In the genomic region with DNA sequence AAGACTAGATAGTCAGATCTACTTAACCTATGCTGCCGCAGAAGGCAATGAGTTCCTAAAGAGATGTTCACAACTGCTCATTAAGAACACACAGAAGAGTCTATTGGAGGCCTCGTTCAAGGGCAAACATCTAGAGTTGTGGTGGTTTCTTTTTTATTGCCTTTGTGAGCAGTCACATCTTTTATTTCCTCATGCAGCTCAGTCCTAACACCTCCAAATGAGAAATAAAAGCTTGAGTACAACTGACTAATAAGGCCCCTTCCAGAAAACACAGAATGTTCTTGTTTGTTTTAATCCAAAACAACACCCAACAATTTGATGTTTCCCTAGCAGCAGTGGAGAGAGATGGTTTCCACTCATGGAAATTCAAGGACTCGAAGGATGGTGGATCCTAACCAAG, we compare ENCODE assay signal across 1 cellular context.
TF ChIP-seq lines count a peak whose summit lies in the region.

No MANE protein-coding gene starts in this region.

TF ChIP-seq in K562, 482 proteins besides CTCF, POLR2A, EP300 and RAD21 (continued from another document):
- TF ChIP-seq, protein P1, sequence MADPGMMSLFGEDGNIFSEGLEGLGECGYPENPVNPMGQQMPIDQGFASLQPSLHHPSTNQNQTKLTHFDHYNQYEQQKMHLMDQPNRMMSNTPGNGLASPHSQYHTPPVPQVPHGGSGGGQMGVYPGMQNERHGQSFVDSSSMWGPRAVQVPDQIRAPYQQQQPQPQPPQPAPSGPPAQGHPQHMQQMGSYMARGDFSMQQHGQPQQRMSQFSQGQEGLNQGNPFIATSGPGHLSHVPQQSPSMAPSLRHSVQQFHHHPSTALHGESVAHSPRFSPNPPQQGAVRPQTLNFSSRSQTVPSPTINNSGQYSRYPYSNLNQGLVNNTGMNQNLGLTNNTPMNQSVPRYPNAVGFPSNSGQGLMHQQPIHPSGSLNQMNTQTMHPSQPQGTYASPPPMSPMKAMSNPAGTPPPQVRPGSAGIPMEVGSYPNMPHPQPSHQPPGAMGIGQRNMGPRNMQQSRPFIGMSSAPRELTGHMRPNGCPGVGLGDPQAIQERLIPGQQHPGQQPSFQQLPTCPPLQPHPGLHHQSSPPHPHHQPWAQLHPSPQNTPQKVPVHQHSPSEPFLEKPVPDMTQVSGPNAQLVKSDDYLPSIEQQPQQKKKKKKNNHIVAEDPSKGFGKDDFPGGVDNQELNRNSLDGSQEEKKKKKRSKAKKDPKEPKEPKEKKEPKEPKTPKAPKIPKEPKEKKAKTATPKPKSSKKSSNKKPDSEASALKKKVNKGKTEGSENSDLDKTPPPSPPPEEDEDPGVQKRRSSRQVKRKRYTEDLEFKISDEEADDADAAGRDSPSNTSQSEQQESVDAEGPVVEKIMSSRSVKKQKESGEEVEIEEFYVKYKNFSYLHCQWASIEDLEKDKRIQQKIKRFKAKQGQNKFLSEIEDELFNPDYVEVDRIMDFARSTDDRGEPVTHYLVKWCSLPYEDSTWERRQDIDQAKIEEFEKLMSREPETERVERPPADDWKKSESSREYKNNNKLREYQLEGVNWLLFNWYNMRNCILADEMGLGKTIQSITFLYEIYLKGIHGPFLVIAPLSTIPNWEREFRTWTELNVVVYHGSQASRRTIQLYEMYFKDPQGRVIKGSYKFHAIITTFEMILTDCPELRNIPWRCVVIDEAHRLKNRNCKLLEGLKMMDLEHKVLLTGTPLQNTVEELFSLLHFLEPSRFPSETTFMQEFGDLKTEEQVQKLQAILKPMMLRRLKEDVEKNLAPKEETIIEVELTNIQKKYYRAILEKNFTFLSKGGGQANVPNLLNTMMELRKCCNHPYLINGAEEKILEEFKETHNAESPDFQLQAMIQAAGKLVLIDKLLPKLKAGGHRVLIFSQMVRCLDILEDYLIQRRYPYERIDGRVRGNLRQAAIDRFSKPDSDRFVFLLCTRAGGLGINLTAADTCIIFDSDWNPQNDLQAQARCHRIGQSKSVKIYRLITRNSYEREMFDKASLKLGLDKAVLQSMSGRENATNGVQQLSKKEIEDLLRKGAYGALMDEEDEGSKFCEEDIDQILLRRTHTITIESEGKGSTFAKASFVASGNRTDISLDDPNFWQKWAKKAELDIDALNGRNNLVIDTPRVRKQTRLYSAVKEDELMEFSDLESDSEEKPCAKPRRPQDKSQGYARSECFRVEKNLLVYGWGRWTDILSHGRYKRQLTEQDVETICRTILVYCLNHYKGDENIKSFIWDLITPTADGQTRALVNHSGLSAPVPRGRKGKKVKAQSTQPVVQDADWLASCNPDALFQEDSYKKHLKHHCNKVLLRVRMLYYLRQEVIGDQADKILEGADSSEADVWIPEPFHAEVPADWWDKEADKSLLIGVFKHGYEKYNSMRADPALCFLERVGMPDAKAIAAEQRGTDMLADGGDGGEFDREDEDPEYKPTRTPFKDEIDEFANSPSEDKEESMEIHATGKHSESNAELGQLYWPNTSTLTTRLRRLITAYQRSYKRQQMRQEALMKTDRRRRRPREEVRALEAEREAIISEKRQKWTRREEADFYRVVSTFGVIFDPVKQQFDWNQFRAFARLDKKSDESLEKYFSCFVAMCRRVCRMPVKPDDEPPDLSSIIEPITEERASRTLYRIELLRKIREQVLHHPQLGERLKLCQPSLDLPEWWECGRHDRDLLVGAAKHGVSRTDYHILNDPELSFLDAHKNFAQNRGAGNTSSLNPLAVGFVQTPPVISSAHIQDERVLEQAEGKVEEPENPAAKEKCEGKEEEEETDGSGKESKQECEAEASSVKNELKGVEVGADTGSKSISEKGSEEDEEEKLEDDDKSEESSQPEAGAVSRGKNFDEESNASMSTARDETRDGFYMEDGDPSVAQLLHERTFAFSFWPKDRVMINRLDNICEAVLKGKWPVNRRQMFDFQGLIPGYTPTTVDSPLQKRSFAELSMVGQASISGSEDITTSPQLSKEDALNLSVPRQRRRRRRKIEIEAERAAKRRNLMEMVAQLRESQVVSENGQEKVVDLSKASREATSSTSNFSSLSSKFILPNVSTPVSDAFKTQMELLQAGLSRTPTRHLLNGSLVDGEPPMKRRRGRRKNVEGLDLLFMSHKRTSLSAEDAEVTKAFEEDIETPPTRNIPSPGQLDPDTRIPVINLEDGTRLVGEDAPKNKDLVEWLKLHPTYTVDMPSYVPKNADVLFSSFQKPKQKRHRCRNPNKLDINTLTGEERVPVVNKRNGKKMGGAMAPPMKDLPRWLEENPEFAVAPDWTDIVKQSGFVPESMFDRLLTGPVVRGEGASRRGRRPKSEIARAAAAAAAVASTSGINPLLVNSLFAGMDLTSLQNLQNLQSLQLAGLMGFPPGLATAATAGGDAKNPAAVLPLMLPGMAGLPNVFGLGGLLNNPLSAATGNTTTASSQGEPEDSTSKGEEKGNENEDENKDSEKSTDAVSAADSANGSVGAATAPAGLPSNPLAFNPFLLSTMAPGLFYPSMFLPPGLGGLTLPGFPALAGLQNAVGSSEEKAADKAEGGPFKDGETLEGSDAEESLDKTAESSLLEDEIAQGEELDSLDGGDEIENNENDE (IDR thresholded peaks at IDR 0.05; ENCODE audit: low read depth, low read length): no peak
- TF ChIP-seq PRPF4 (IDR thresholded peaks at IDR 0.05; ENCODE audit: insufficient read depth, low read depth, low read length, poor library complexity, severe bottlenecking): no peak
- no peak for TF ChIP-seq DPF2 (IDR thresholded peaks at IDR 0.05)
- TF ChIP-seq CBX1 (IDR thresholded peaks at IDR 0.05; ENCODE audit: low read depth): no peak
- no peak for TF ChIP-seq FUS (optimal IDR thresholded peaks at IDR 0.05; ENCODE audit: low read depth, low read length)
- no peak for TF ChIP-seq HLTF (IDR thresholded peaks at IDR 0.05)
- TF ChIP-seq ETV5 (CRISPR knock-in tag; IDR thresholded peaks at IDR 0.05; ENCODE audit: low read depth): no peak
- TF ChIP-seq ZNF699 (CRISPR knock-in tag; IDR thresholded peaks at IDR 0.05; ENCODE audit: insufficient replicate concordance): no peak
- no peak for TF ChIP-seq GTF2E2 (tag; IDR thresholded peaks at IDR 0.05)
- no peak for TF ChIP-seq BCOR (IDR thresholded peaks at IDR 0.05)
- TF ChIP-seq KDM2B (CRISPR knock-in tag; IDR thresholded peaks at IDR 0.05): no peak
- TF ChIP-seq, protein P2, sequence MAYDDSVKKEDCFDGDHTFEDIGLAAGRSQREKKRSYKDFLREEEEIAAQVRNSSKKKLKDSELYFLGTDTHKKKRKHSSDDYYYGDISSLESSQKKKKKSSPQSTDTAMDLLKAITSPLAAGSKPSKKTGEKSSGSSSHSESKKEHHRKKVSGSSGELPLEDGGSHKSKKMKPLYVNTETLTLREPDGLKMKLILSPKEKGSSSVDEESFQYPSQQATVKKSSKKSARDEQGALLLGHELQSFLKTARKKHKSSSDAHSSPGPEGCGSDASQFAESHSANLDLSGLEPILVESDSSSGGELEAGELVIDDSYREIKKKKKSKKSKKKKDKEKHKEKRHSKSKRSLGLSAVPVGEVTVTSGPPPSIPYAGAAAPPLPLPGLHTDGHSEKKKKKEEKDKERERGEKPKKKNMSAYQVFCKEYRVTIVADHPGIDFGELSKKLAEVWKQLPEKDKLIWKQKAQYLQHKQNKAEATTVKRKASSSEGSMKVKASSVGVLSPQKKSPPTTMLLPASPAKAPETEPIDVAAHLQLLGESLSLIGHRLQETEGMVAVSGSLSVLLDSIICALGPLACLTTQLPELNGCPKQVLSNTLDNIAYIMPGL (CRISPR knock-in tag; IDR thresholded peaks at IDR 0.05): no peak
- TF ChIP-seq JUN (IDR thresholded peaks at IDR 0.05; ENCODE audit: borderline replicate concordance, low read depth, low read length): no peak
- no peak for TF ChIP-seq JUN (CRISPR knock-in tag; IDR thresholded peaks at IDR 0.05; ENCODE audit: borderline replicate concordance)
- TF ChIP-seq KLF16 (IDR thresholded peaks at IDR 0.05): no peak
- TF ChIP-seq NFE2 (IDR thresholded peaks at IDR 0.05; ENCODE audit: low read depth): no peak
